Comparison of ENCODE assay signal across 23 cellular contexts in genomic region chr15:41520636-41521035, GRCh38. TPM values are rescaled to one million over a fixed set of nuclear protein-coding genes. Genes with fewer than 3 reads are reported as not detected.
A peak's percentile ranks its signal among the peaks of the same experiment; 100 is the strongest.
DNase-seq lines count a peak whose midpoint lies in the region; ATAC-seq, FAIRE-seq and TF ChIP-seq lines count a peak whose summit lies in the region.
"Had no signal": no experiment of that assay in that cellular context is flagged by ENCODE, and none has a peak within 500 bp of the region (broad histone marks: within the 10 kb centered on the region; RNA-seq: fewer than 3 reads in every experiment).

No MANE protein-coding gene starts in this region.

- no peak overlapping the region for H3K4me3 Mint-ChIP-seq in stimulated activated effector memory CD8-positive, alpha-beta T cell treated with anti-CD3 and anti-CD28 coated beads, Interleukin-12 subunit alpha, Interleukin-12 subunit beta, amount 100 ng/mL, for 72 hours
- H3K4me3 Mint-ChIP-seq: CD14-positive monocyte; CD4-positive, alpha-beta T cell; CD8-positive, alpha-beta memory T cell had no signal

- no peaks in the 10 kb centered on the region for H3K27me3 ChIP-seq in endothelial cell of umbilical vein (ENCODE audit: control insufficient read depth in 2 of 2, insufficient read depth in 2 of 2, low read length in 2 of 2)
- H3K27me3 ChIP-seq: BE2C; BLaER1 treated with 17β-estradiol and CSF1 and Interleukin-3, amounts not matched to agents 10 nM and 100 nM had no signal

- H3K4me1 Mint-ChIP-seq in stimulated activated effector memory CD8-positive, alpha-beta T cell treated with anti-CD3 and anti-CD28 coated beads, Interleukin-12 subunit alpha, Interleukin-12 subunit beta, amount 100 ng/mL, for 72 hours = peaks cover 6% of the 10 kb centered on the region
- H3K4me1 Mint-ChIP-seq: CD14-positive monocyte had no signal

- H3K36me3 ChIP-seq in endothelial cell of umbilical vein (ENCODE audit: control insufficient read depth in 2 of 2, extremely low read depth in 1 of 2, insufficient read depth in 2 of 2, low read length in 2 of 2) = peaks cover 0 to 7% of the 10 kb centered on the region in 2 experiments

- FAIRE-seq in endothelial cell of umbilical vein (lab: Jason Lieb, UNC) = no peak
- FAIRE-seq: A204.1, GM12892, GM19239, H1 had no signal

- H3K4me2 ChIP-seq in endothelial cell of umbilical vein (ENCODE audit: insufficient read depth, low read length) = no peak overlapping the region
- H3K4me2 ChIP-seq: BLaER1 treated with 17β-estradiol and CSF1 and Interleukin-3, amounts not matched to agents 10 nM and 100 nM had no signal

- H3K27ac Mint-ChIP-seq in stimulated activated effector memory CD8-positive, alpha-beta T cell treated with anti-CD3 and anti-CD28 coated beads, Interleukin-12 subunit alpha, Interleukin-12 subunit beta, amount 100 ng/mL, for 72 hours = peak overlapping the region; percentile 30
- H3K27ac Mint-ChIP-seq: CD14-positive monocyte; CD4-positive, alpha-beta T cell had no signal

- DNase-seq in RWPE1 (ENCODE audit: low spot score) (no peak), endothelial cell of umbilical vein (ENCODE audit: low read depth, low spot score) (no peak), GF-D8 (lab: John Stamatoyannopoulos, UW) (no peak)
- DNase-seq in stimulated activated effector memory CD8-positive, alpha-beta T cell treated with anti-CD3 and anti-CD28 coated beads, Interleukin-12 subunit alpha, Interleukin-12 subunit beta, amount 100 ng/mL, for 72 hours (ENCODE audit: low spot score in 2 of 2) = no peak
- DNase-seq in stimulated activated CD4-positive, alpha-beta T cell treated with anti-CD3 and anti-CD28 coated beads, Interleukin-4, amount 100 ng/mL, for 1 hour = no peak
- DNase-seq: AML-193; BE2C; Calu3; CD4-positive, alpha-beta T cell; CD8-positive, alpha-beta memory T cell; DMS53; DMS79 treated with DMSO at 0.1 percent for 48 hours; GM23248; H7; HCEC 1CT had no signal

- no peak overlapping the region for H3K9ac ChIP-seq in endothelial cell of umbilical vein (replicated peaks; ENCODE audit: extremely low read depth, insufficient read depth, low read length)
- H3K9ac ChIP-seq: BLaER1 treated with 17β-estradiol and CSF1 and Interleukin-3, amounts not matched to agents 10 nM and 100 nM; GM23248 had no signal

- H3K9me3 Mint-ChIP-seq in stimulated activated effector memory CD8-positive, alpha-beta T cell treated with anti-CD3 and anti-CD28 coated beads, Interleukin-12 subunit alpha, Interleukin-12 subunit beta, amount 100 ng/mL, for 72 hours = no peaks in the 10 kb centered on the region
- H3K9me3 Mint-ChIP-seq: CD14-positive monocyte; CD4-positive, alpha-beta T cell; CD8-positive, alpha-beta memory T cell had no signal

- no peak for TF ChIP-seq POLR2A in endothelial cell of umbilical vein (IDR thresholded peaks at IDR 0.05; ENCODE audit: low read depth, low read length)

- POLR2A ChIA-PET in RWPE1 (lab: Yijun Ruan, JAX; ENCODE audit: low non-redundant PET) = no interaction called here
- POLR2A ChIA-PET in endothelial cell of umbilical vein (lab: Charles Lee) = no interaction called here

- H3K4me1 ChIP-seq in endothelial cell of umbilical vein (ENCODE audit: control insufficient read depth, extremely low read depth, insufficient read depth, low read length) = no peaks in the 10 kb centered on the region
- H3K4me1 ChIP-seq: BE2C had no signal

- no peak overlapping the region for H3K4me3 ChIP-seq in endothelial cell of umbilical vein (replicated peaks in 1 of 3; ENCODE audit: insufficient read depth in 1 of 3, low read depth in 1 of 3, low read length in 3 of 3)
- H3K4me3 ChIP-seq: BLaER1 treated with 17β-estradiol and CSF1 and Interleukin-3, amounts not matched to agents 10 nM and 100 nM; GM23248 had no signal

- peaks cover 53% of the 10 kb centered on the region for H3K36me3 Mint-ChIP-seq in stimulated activated effector memory CD8-positive, alpha-beta T cell treated with anti-CD3 and anti-CD28 coated beads, Interleukin-12 subunit alpha, Interleukin-12 subunit beta, amount 100 ng/mL, for 72 hours

- BruUV-seq in endothelial cell of umbilical vein (replicated peaks; lab: Mats Ljungman, UMichigan) = TSS peak; percentile 15

- no peaks in the 10 kb centered on the region for H3K79me2 ChIP-seq in endothelial cell of umbilical vein (ENCODE audit: control insufficient read depth, insufficient read depth, low read length)

- H3K9me3 ChIP-seq in endothelial cell of umbilical vein (replicated peaks; ENCODE audit: control insufficient read depth, insufficient read depth, low read length) = no peaks in the 10 kb centered on the region
- H3K9me3 ChIP-seq: BE2C; BLaER1 treated with 17β-estradiol and CSF1 and Interleukin-3, amounts not matched to agents 10 nM and 100 nM had no signal

- intact Hi-C loops in endothelial cell of umbilical vein (cut with micrococcal nuclease) = no loop called here

- TF ChIP-seq CTCF in RWPE1 (conservative IDR thresholded peaks at IDR 0.05; ENCODE audit: low read depth) (no peak), endothelial cell of umbilical vein (IDR thresholded peaks at IDR 0.05; ENCODE audit: extremely low read depth in 1 of 2, insufficient read depth in 1 of 2, low read depth in 1 of 2, low read length in 2 of 2) (no peak)

- no peak overlapping the region for H2AFZ ChIP-seq in endothelial cell of umbilical vein (ENCODE audit: low read depth, low read length)
- H2AFZ ChIP-seq: GM23248 had no signal

- dilution Hi-C loops in endothelial cell of umbilical vein (cut with MboI; ENCODE audit: extremely low pct_ligation_motif_present, low sequenced_read_pairs) = no loop called here

- no peaks in the 10 kb centered on the region for H3K9me1 ChIP-seq in endothelial cell of umbilical vein (replicated peaks; ENCODE audit: control insufficient read depth, extremely low read depth, insufficient read depth, low read length)

- no peaks in the 10 kb centered on the region for H4K20me1 ChIP-seq in endothelial cell of umbilical vein (replicated peaks; ENCODE audit: control insufficient read depth, extremely low read depth, insufficient read depth, low read length)

- ATAC-seq in stimulated activated effector memory CD8-positive, alpha-beta T cell treated with anti-CD3 and anti-CD28 coated beads, Interleukin-12 subunit alpha, Interleukin-12 subunit beta, amount 100 ng/mL, for 72 hours = no peak
- ATAC-seq in GM18870 (IDR thresholded peaks at IDR 0.05; ENCODE audit: unreplicated experiment) = no peak

- CTCF ChIA-PET in RWPE1 (lab: Yijun Ruan, JAX) (interaction anchor here (0.6 to 1.6 kb wide), 3 partner anchors 9 to 593 kb away, joined by 3 to 7 read pairs (median 3); no protein-coding TSS in a partner anchor), endothelial cell of umbilical vein (lab: Charles Lee) (interaction anchor here (1.2 to 1.3 kb wide), 2 partner anchors 11 to 55 kb away, joined by 3 to 4 read pairs; no protein-coding TSS in a partner anchor)

- H3K27ac ChIP-seq in RWPE1 = peak overlapping the region; percentile 1; the same call in 1 of the 2 replicates
- no peak overlapping the region for H3K27ac ChIP-seq in endothelial cell of umbilical vein (ENCODE audit: insufficient read depth, low read depth, low read length)
- H3K27ac ChIP-seq: BLaER1 treated with 17β-estradiol and CSF1 and Interleukin-3, amounts not matched to agents 10 nM and 100 nM; GM23248 had no signal

TF ChIP-seq in endothelial cell of umbilical vein, 7 proteins besides CTCF, POLR2A, EP300 and RAD21 (continues in another document):
- TF ChIP-seq, protein P1, sequence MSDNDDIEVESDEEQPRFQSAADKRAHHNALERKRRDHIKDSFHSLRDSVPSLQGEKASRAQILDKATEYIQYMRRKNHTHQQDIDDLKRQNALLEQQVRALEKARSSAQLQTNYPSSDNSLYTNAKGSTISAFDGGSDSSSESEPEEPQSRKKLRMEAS (IDR thresholded peaks at IDR 0.05; ENCODE audit: insufficient read depth, insufficient read length) = no peak

RNA-seq across cellular contexts. Expression of gene LTK, which starts 7.0 kb away (rescaled TPM):
- 0.15 and 0.21 TPM in 2 replicates for total RNA-seq in endothelial cell of umbilical vein
- polyA plus RNA-seq in endothelial cell of umbilical vein = 0.17 and 0.18 TPM in 2 replicates
- 0.05 and 0.11 TPM in 2 replicates for polyA plus RNA-seq in endothelial cell of umbilical vein (2011; cell fraction: cytosol; rRNA removed)
- polyA plus RNA-seq in endothelial cell of umbilical vein (2011; cell fraction: nucleus; rRNA removed) = 0.55 and 0.56 TPM in 2 replicates
- 0.12 TPM in 1 of 2 replicates, not detected in the other for polyA plus RNA-seq in endothelial cell of umbilical vein (2012)
- polyA minus RNA-seq in endothelial cell of umbilical vein = 0.32 TPM in 1 of 2 replicates, not detected in the other
- not detected for polyA minus RNA-seq in endothelial cell of umbilical vein (2011; cell fraction: cytosol; rRNA and poly(A)+ RNA removed)
- polyA minus RNA-seq in endothelial cell of umbilical vein (2011; cell fraction: nucleus; rRNA and poly(A)+ RNA removed) = 0.24 TPM in 1 of 2 replicates, not detected in the other
- total RNA-seq: G401, GM23248 had no signal
- polyA plus RNA-seq: CD14-positive monocyte, GM23248 had no signal

RNA-seq across cellular contexts. Expression of gene RPAP1, which starts 23.4 kb away (rescaled TPM):
- 40.0 and 41.3 TPM in 2 replicates for total RNA-seq in endothelial cell of umbilical vein
- polyA plus RNA-seq in endothelial cell of umbilical vein = 18.5 and 18.7 TPM in 2 replicates
- 11.9 and 12.3 TPM in 2 replicates for polyA plus RNA-seq in endothelial cell of umbilical vein (2011; cell fraction: cytosol; rRNA removed)
- 31.7 and 35.9 TPM in 2 replicates for polyA plus RNA-seq in endothelial cell of umbilical vein (2011; cell fraction: nucleus; rRNA removed)
- polyA plus RNA-seq in endothelial cell of umbilical vein (2012) = 27.1 and 29.0 TPM in 2 replicates
- 13.3 and 18.7 TPM in 2 replicates for polyA minus RNA-seq in endothelial cell of umbilical vein
- polyA minus RNA-seq in endothelial cell of umbilical vein (2011; cell fraction: cytosol; rRNA and poly(A)+ RNA removed) = 17.1 TPM
- polyA minus RNA-seq in endothelial cell of umbilical vein (2011; cell fraction: nucleus; rRNA and poly(A)+ RNA removed) = 21.2 and 21.6 TPM in 2 replicates

RNA-seq across cellular contexts. Expression of gene ITPKA, which starts 27.0 kb away (rescaled TPM):
- total RNA-seq in endothelial cell of umbilical vein = 0.18 and 0.66 TPM in 2 replicates
- polyA plus RNA-seq in endothelial cell of umbilical vein = 0.14 and 0.25 TPM in 2 replicates
- polyA plus RNA-seq in endothelial cell of umbilical vein (2011; cell fraction: cytosol; rRNA removed) = 0.09 and 0.13 TPM in 2 replicates
- 0.22 and 1.1 TPM in 2 replicates for polyA plus RNA-seq in endothelial cell of umbilical vein (2011; cell fraction: nucleus; rRNA removed)
- polyA plus RNA-seq in endothelial cell of umbilical vein (2012) = 0.21 TPM in 1 of 2 replicates, not detected in the other
- polyA minus RNA-seq in endothelial cell of umbilical vein = 0.11 TPM in 1 of 2 replicates, not detected in the other
- 3.4 TPM for polyA minus RNA-seq in endothelial cell of umbilical vein (2011; cell fraction: cytosol; rRNA and poly(A)+ RNA removed)
- polyA minus RNA-seq in endothelial cell of umbilical vein (2011; cell fraction: nucleus; rRNA and poly(A)+ RNA removed) = not detected in 2 replicates
- total RNA-seq: CD4-positive, alpha-beta T cell had no signal
- polyA plus RNA-seq: CD14-positive monocyte; CD8-positive, alpha-beta memory T cell had no signal

RNA-seq across cellular contexts. Expression of gene TYRO3, which starts 38.4 kb away (rescaled TPM):
- total RNA-seq in endothelial cell of umbilical vein = 14.5 and 18.8 TPM in 2 replicates
- 13.3 and 14.1 TPM in 2 replicates for polyA plus RNA-seq in endothelial cell of umbilical vein
- polyA plus RNA-seq in endothelial cell of umbilical vein (2011; cell fraction: cytosol; rRNA removed) = 13.9 and 15.2 TPM in 2 replicates
- polyA plus RNA-seq in endothelial cell of umbilical vein (2011; cell fraction: nucleus; rRNA removed) = 12.1 and 18.0 TPM in 2 replicates
- 14.3 and 21.4 TPM in 2 replicates for polyA plus RNA-seq in endothelial cell of umbilical vein (2012)
- 32.8 and 39.4 TPM in 2 replicates for polyA minus RNA-seq in endothelial cell of umbilical vein
- polyA minus RNA-seq in endothelial cell of umbilical vein (2011; cell fraction: cytosol; rRNA and poly(A)+ RNA removed) = 62.3 TPM
- 5.9 and 9.5 TPM in 2 replicates for polyA minus RNA-seq in endothelial cell of umbilical vein (2011; cell fraction: nucleus; rRNA and poly(A)+ RNA removed)
